Comparison of ENCODE assay signal across 18 cellular contexts in the genomic region with DNA sequence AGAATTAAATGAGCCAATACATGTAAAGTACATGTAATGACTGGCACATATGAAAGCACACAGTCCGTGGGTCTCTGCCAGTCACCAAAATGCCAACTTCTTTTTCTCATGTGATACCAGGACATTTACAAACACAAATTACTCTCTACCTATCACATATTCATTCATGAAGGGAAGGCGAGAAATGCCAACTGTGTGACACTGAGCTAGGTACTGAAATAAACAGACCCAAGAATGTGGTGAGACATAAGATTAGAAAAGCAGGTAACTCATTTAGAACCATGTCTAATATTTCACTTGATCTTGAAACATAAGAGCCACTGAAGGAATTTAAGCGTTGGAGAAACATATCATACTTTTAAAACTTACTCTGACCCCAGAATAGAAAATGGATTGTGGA. TPM values are rescaled to one million over a fixed set of nuclear protein-coding genes. Genes with fewer than 3 reads are reported as not detected.
DNase-seq lines count a peak whose midpoint lies in the region; ATAC-seq and TF ChIP-seq lines count a peak whose summit lies in the region.
"Had no signal": no experiment of that assay in that cellular context is flagged by ENCODE, and none has a peak within 500 bp of the region (broad histone marks: within the 10 kb centered on the region; RNA-seq: fewer than 3 reads in every experiment).

No MANE protein-coding gene starts in this region.

- no peaks in the 10 kb centered on the region for H3K36me3 ChIP-seq in Loucy (ENCODE audit: insufficient read depth, low read length)
- H3K36me3 ChIP-seq: adrenal gland, upper lobe of right lung had no signal

- H4K20me1 ChIP-seq in Loucy (ENCODE audit: insufficient read depth, low read length, poor library complexity, severe bottlenecking), result no peaks in the 10 kb centered on the region

- H3K9me2 ChIP-seq in Loucy (replicated peaks; ENCODE audit: low read depth, low read length), result no peaks in the 10 kb centered on the region

- H3K4me3 ChIP-seq in Loucy (ENCODE audit: low read length, poor library complexity, severe bottlenecking), result peak overlapping the region; percentile 56
- H3K4me3 ChIP-seq: adrenal gland, upper lobe of right lung had no signal

- intact Hi-C loops in natural killer cell (cut with micrococcal nuclease), result no loop called here

- peaks cover 38% of the 10 kb centered on the region; the same call in 1 of the 2 replicates for H3K79me2 ChIP-seq in Loucy (ENCODE audit: insufficient read depth, low read length)
- H3K79me2 ChIP-seq: parathyroid adenoma had no signal

- H3K9me3 ChIP-seq in Loucy (ENCODE audit: insufficient read depth, low read depth, low read length), result no peaks in the 10 kb centered on the region
- H3K9me3 ChIP-seq: adrenal gland, upper lobe of right lung had no signal

- peaks cover 27 to 43% of the 10 kb centered on the region in 2 donors for H3K4me1 Mint-ChIP-seq in natural killer cell treated with Interleukin-12 subunit alpha and Interleukin-12 subunit beta and Interleukin-15 and Interleukin-18, amount 100 ng/mL, for 72 hours (ENCODE audit: low read depth in 2 of 2)
- H3K4me1 Mint-ChIP-seq in natural killer cell, result peaks cover 15 to 21% of the 10 kb centered on the region in 2 donors
- peaks cover 69% of the 10 kb centered on the region for H3K4me1 Mint-ChIP-seq in activated naive CD8-positive, alpha-beta T cell treated with anti-CD3 and anti-CD28 coated beads for 36 hours
- H3K4me1 Mint-ChIP-seq in stimulated activated naive B cell treated with anti-CD40 and anti-IgM and Interleukin-4, amounts not matched to agents 10 μg/mL and 1 μg/mL and 100 μg/mL, for 72 hours, result peaks cover 25 to 28% of the 10 kb centered on the region in 2 donors

- peaks cover 7% of the 10 kb centered on the region for H3F3A ChIP-seq in Loucy (ENCODE audit: low read depth)

- DNase-seq in natural killer cell treated with Interleukin-12 subunit alpha and Interleukin-12 subunit beta and Interleukin-15 and Interleukin-18, amount 100 ng/mL, for 72 hours (ENCODE audit: low spot score), result no peak
- DNase-seq in natural killer cell, result no peak
- no peak for DNase-seq in activated naive CD8-positive, alpha-beta T cell treated with anti-CD3 and anti-CD28 coated beads for 36 hours
- no peak for DNase-seq in stimulated activated naive B cell treated with anti-CD40 and anti-IgM and Interleukin-4, amounts not matched to agents 10 μg/mL and 1 μg/mL and 100 μg/mL, for 72 hours
- DNase-seq in NCI-H510A (lab: John Stamatoyannopoulos, UW), result no peak
- no peak for DNase-seq in NCI-H187 treated with DMSO at 0.1 percent for 48 hours (lab: John Stamatoyannopoulos, UW)
- DNase-seq: adrenal gland, Calu3, hippocampal formation, naive B cell, NCI-H1417 treated with DMSO at 0.1 percent for 48 hours, SHP77, upper lobe of right lung had no signal

- no peaks in the 10 kb centered on the region for H3K27me3 Mint-ChIP-seq in natural killer cell treated with Interleukin-12 subunit alpha and Interleukin-12 subunit beta and Interleukin-15 and Interleukin-18, amount 100 ng/mL, for 72 hours
- no peaks in the 10 kb centered on the region for H3K27me3 Mint-ChIP-seq in natural killer cell (ENCODE audit: low read depth in 2 of 2)
- no peaks in the 10 kb centered on the region for H3K27me3 Mint-ChIP-seq in activated naive CD8-positive, alpha-beta T cell treated with anti-CD3 and anti-CD28 coated beads for 36 hours
- no peaks in the 10 kb centered on the region for H3K27me3 Mint-ChIP-seq in stimulated activated naive B cell treated with anti-CD40 and anti-IgM and Interleukin-4, amounts not matched to agents 10 μg/mL and 1 μg/mL and 100 μg/mL, for 72 hours
- H3K27me3 Mint-ChIP-seq: dendritic cell treated with granulocyte-macrophage colony-stimulating factor and Interleukin-4, amounts not matched to agents 40 ng/mL and 50 ng/mL, for 4 days; naive B cell had no signal

- peak overlapping the region; percentile 14 to 70 for H3K27ac Mint-ChIP-seq in natural killer cell treated with Interleukin-12 subunit alpha and Interleukin-12 subunit beta and Interleukin-15 and Interleukin-18, amount 100 ng/mL, for 72 hours
- H3K27ac Mint-ChIP-seq in natural killer cell, result no peak overlapping the region
- H3K27ac Mint-ChIP-seq in activated naive CD8-positive, alpha-beta T cell treated with anti-CD3 and anti-CD28 coated beads for 36 hours, result peak overlapping the region; percentile 82
- H3K27ac Mint-ChIP-seq in stimulated activated naive B cell treated with anti-CD40 and anti-IgM and Interleukin-4, amounts not matched to agents 10 μg/mL and 1 μg/mL and 100 μg/mL, for 72 hours, result peak overlapping the region; percentile 28
- H3K27ac Mint-ChIP-seq: dendritic cell treated with granulocyte-macrophage colony-stimulating factor and Interleukin-4, amounts not matched to agents 40 ng/mL and 50 ng/mL, for 4 days had no signal

- H3K9ac ChIP-seq in Loucy (ENCODE audit: low read depth, low read length, poor library complexity, severe bottlenecking), result peak overlapping the region; percentile 19
- H3K9ac ChIP-seq: parathyroid adenoma had no signal

- H3K36me3 Mint-ChIP-seq in natural killer cell treated with Interleukin-12 subunit alpha and Interleukin-12 subunit beta and Interleukin-15 and Interleukin-18, amount 100 ng/mL, for 72 hours, result peaks cover 21% of the 10 kb centered on the region
- H3K36me3 Mint-ChIP-seq in natural killer cell, result no peaks in the 10 kb centered on the region
- H3K36me3 Mint-ChIP-seq in activated naive CD8-positive, alpha-beta T cell treated with anti-CD3 and anti-CD28 coated beads for 36 hours, result peaks cover 47% of the 10 kb centered on the region
- H3K36me3 Mint-ChIP-seq in stimulated activated naive B cell treated with anti-CD40 and anti-IgM and Interleukin-4, amounts not matched to agents 10 μg/mL and 1 μg/mL and 100 μg/mL, for 72 hours, result peaks cover 23 to 33% of the 10 kb centered on the region in 2 donors
- H3K36me3 Mint-ChIP-seq: naive B cell had no signal

- H2AFZ ChIP-seq in Loucy (ENCODE audit: low read length), result no peak overlapping the region
- H2AFZ ChIP-seq: parathyroid adenoma had no signal

- peak overlapping the region; percentile 24 for H3K4me3 Mint-ChIP-seq in natural killer cell treated with Interleukin-12 subunit alpha and Interleukin-12 subunit beta and Interleukin-15 and Interleukin-18, amount 100 ng/mL, for 72 hours
- no peak overlapping the region for H3K4me3 Mint-ChIP-seq in natural killer cell
- peak overlapping the region; percentile 43 for H3K4me3 Mint-ChIP-seq in activated naive CD8-positive, alpha-beta T cell treated with anti-CD3 and anti-CD28 coated beads for 36 hours
- no peak overlapping the region for H3K4me3 Mint-ChIP-seq in stimulated activated naive B cell treated with anti-CD40 and anti-IgM and Interleukin-4, amounts not matched to agents 10 μg/mL and 1 μg/mL and 100 μg/mL, for 72 hours
- H3K4me3 Mint-ChIP-seq: dendritic cell treated with granulocyte-macrophage colony-stimulating factor and Interleukin-4, amounts not matched to agents 40 ng/mL and 50 ng/mL, for 4 days; naive B cell had no signal

- no peaks in the 10 kb centered on the region for H3K27me3 ChIP-seq in Loucy (ENCODE audit: insufficient read depth, low read length, poor library complexity, severe bottlenecking)
- H3K27me3 ChIP-seq: adrenal gland, foreskin keratinocyte, upper lobe of right lung had no signal

- TF ChIP-seq CTCF in natural killer cell (IDR thresholded peaks at IDR 0.05) (no peak), Loucy (conservative IDR thresholded peaks at IDR 0.05; ENCODE audit: low read length) (no peak)

- H3K4me2 ChIP-seq in Loucy (ENCODE audit: low read depth, low read length, poor library complexity, severe bottlenecking), result peak overlapping the region; percentile 68

- ATAC-seq in natural killer cell treated with Interleukin-12 subunit alpha and Interleukin-12 subunit beta and Interleukin-15 and Interleukin-18, amount 100 ng/mL, for 72 hours, result no peak
- ATAC-seq in natural killer cell, result no peak
- ATAC-seq in stimulated activated naive B cell treated with anti-CD40 and anti-IgM and Interleukin-4, amounts not matched to agents 10 μg/mL and 1 μg/mL and 100 μg/mL, for 72 hours (replicated peaks), result no peak
- no peak for ATAC-seq in HG03439 (IDR thresholded peaks at IDR 0.05; ENCODE audit: unreplicated experiment)
- ATAC-seq: upper lobe of right lung had no signal

- H3K9me3 Mint-ChIP-seq in natural killer cell treated with Interleukin-12 subunit alpha and Interleukin-12 subunit beta and Interleukin-15 and Interleukin-18, amount 100 ng/mL, for 72 hours, result no peaks in the 10 kb centered on the region
- H3K9me3 Mint-ChIP-seq in natural killer cell, result no peaks in the 10 kb centered on the region
- H3K9me3 Mint-ChIP-seq in activated naive CD8-positive, alpha-beta T cell treated with anti-CD3 and anti-CD28 coated beads for 36 hours, result peaks cover 1% of the 10 kb centered on the region
- H3K9me3 Mint-ChIP-seq in stimulated activated naive B cell treated with anti-CD40 and anti-IgM and Interleukin-4, amounts not matched to agents 10 μg/mL and 1 μg/mL and 100 μg/mL, for 72 hours, result no peaks in the 10 kb centered on the region
- H3K9me3 Mint-ChIP-seq: dendritic cell treated with granulocyte-macrophage colony-stimulating factor and Interleukin-4, amounts not matched to agents 40 ng/mL and 50 ng/mL, for 4 days; naive B cell had no signal

- peaks cover 37% of the 10 kb centered on the region for H3K4me1 ChIP-seq in Loucy (ENCODE audit: insufficient read depth, low read length, poor library complexity, severe bottlenecking)
- H3K4me1 ChIP-seq: adrenal gland, upper lobe of right lung had no signal

RNA-seq across cellular contexts. Expression of gene HBS1L, which starts 41.4 kb away (rescaled TPM):
- 100 to 1,000 TPM; 137 to 215 TPM for total RNA-seq in natural killer cell treated with Interleukin-12 subunit alpha and Interleukin-12 subunit beta and Interleukin-15 and Interleukin-18, amount 100 ng/mL, for 72 hours
- 10 to 100 TPM; 75.3 to 82.2 (median 80.1) TPM for total RNA-seq in natural killer cell
- total RNA-seq in activated naive CD8-positive, alpha-beta T cell treated with anti-CD3 and anti-CD28 coated beads for 36 hours, result 100 to 1,000 TPM; 147 to 151 TPM

Comparison
In these comparisons a context has a peak if more than half of its experiments do, and no peak if none do; other contexts are left out.
1. H3K27ac Mint-ChIP-seq: peak in natural killer cell treated with Interleukin-12 subunit alpha and Interleukin-12 subunit beta and Interleukin-15 and Interleukin-18, amount 100 ng/mL, for 72 hours (2 of 2), activated naive CD8-positive, alpha-beta T cell treated with anti-CD3 and anti-CD28 coated beads for 36 hours (single experiment) and stimulated activated naive B cell treated with anti-CD40 and anti-IgM and Interleukin-4, amounts not matched to agents 10 μg/mL and 1 μg/mL and 100 μg/mL, for 72 hours (single experiment); none in natural killer cell (0 of 2).
2. H3K4me3 Mint-ChIP-seq: peak in natural killer cell treated with Interleukin-12 subunit alpha and Interleukin-12 subunit beta and Interleukin-15 and Interleukin-18, amount 100 ng/mL, for 72 hours (single experiment) and activated naive CD8-positive, alpha-beta T cell treated with anti-CD3 and anti-CD28 coated beads for 36 hours (single experiment); none in natural killer cell (single experiment) and stimulated activated naive B cell treated with anti-CD40 and anti-IgM and Interleukin-4, amounts not matched to agents 10 μg/mL and 1 μg/mL and 100 μg/mL, for 72 hours (0 of 2).